Comparison of ENCODE assay signal across 10 cellular contexts in genomic region chr17:77836557-77837041, GRCh38.
A peak's percentile ranks its signal among the peaks of the same experiment; 100 is the strongest.
DNase-seq lines count a peak whose midpoint lies in the region; ATAC-seq and TF ChIP-seq lines count a peak whose summit lies in the region.
"Had no signal": no experiment of that assay in that cellular context is flagged by ENCODE, and none has a peak within 500 bp of the region (broad histone marks: within the 10 kb centered on the region; RNA-seq: fewer than 3 reads in every experiment).

No MANE protein-coding gene starts in this region.

- peaks cover 14% of the 10 kb centered on the region for H3K27me3 Mint-ChIP-seq in activated CD4-positive, alpha-beta memory T cell treated with anti-CD3 and anti-CD28 coated beads for 36 hours
- H3K27me3 Mint-ChIP-seq in activated CD4-positive, alpha-beta memory T cell treated with anti-CD3 and anti-CD28 coated beads, Interleukin-2, amount 10 ng/mL, durations not matched to agents 7 days and 5 days: peaks cover 20% of the 10 kb centered on the region
- peaks cover 6% of the 10 kb centered on the region for H3K27me3 Mint-ChIP-seq in T-helper 17 cell

- ATAC-seq in T-helper 17 cell (peak; percentile 48), HG02852 (IDR thresholded peaks at IDR 0.05; ENCODE audit: unreplicated experiment) (no peak)

- peaks cover 4% of the 10 kb centered on the region for H3K9me3 Mint-ChIP-seq in activated CD4-positive, alpha-beta memory T cell treated with anti-CD3 and anti-CD28 coated beads for 36 hours
- peaks cover 4% of the 10 kb centered on the region for H3K9me3 Mint-ChIP-seq in activated CD4-positive, alpha-beta memory T cell treated with anti-CD3 and anti-CD28 coated beads, Interleukin-2, amount 10 ng/mL, durations not matched to agents 7 days and 5 days

- H3K4me3 ChIP-seq in epithelial cell of proximal tubule (ENCODE audit: low read depth, low read length): no peak overlapping the region
- H3K4me3 ChIP-seq in Karpas-422 (ENCODE audit: low read length): no peak overlapping the region
- H3K4me3 ChIP-seq: HAP-1 had no signal

- POLR2A ChIA-PET in activated CD4-positive, alpha-beta memory T cell treated with anti-CD3 and anti-CD28 coated beads for 36 hours (lab: Charles Lee): interaction anchor here (1.2 to 1.9 kb wide), 3 partner anchors 10 to 395 kb away, joined by 4 to 7 read pairs (median 4); partner anchors contain the start of gene TNRC6C
- POLR2A ChIA-PET in activated CD4-positive, alpha-beta memory T cell treated with anti-CD3 and anti-CD28 coated beads, Interleukin-2, amount 10 ng/mL, durations not matched to agents 7 days and 5 days (lab: Charles Lee): no interaction called here

- no peak overlapping the region for H3K9ac ChIP-seq in Karpas-422 (ENCODE audit: low read length)

- no peaks in the 10 kb centered on the region for H3K9me3 ChIP-seq in T-helper 17 cell (ENCODE audit: control insufficient read depth, low read length, poor library complexity, severe bottlenecking)
- no peaks in the 10 kb centered on the region for H3K9me3 ChIP-seq in Karpas-422 (ENCODE audit: low read length)
- H3K9me3 ChIP-seq: HAP-1 had no signal

- H3K36me3 Mint-ChIP-seq in activated CD4-positive, alpha-beta memory T cell treated with anti-CD3 and anti-CD28 coated beads for 36 hours: no peaks in the 10 kb centered on the region
- H3K36me3 Mint-ChIP-seq in activated CD4-positive, alpha-beta memory T cell treated with anti-CD3 and anti-CD28 coated beads, Interleukin-2, amount 10 ng/mL, durations not matched to agents 7 days and 5 days (ENCODE audit: low read depth): peaks cover 7% of the 10 kb centered on the region
- H3K36me3 Mint-ChIP-seq in T-helper 17 cell (ENCODE audit: low read depth): no peaks in the 10 kb centered on the region
- H3K36me3 Mint-ChIP-seq: naive B cell had no signal

- no peak overlapping the region for H3K4me2 ChIP-seq in Karpas-422 (ENCODE audit: low read depth, low read length, poor library complexity, severe bottlenecking)

- CTCF ChIA-PET in activated CD4-positive, alpha-beta memory T cell treated with anti-CD3 and anti-CD28 coated beads for 36 hours (lab: Charles Lee): interaction anchor here (1.0 to 1.7 kb wide), 2 partner anchors 8 to 294 kb away, joined by 3 read pairs; no protein-coding TSS in a partner anchor
- CTCF ChIA-PET in activated CD4-positive, alpha-beta memory T cell treated with anti-CD3 and anti-CD28 coated beads, Interleukin-2, amount 10 ng/mL, durations not matched to agents 7 days and 5 days (lab: Charles Lee): no interaction called here

- H3K36me3 ChIP-seq in Karpas-422 (ENCODE audit: insufficient read depth, low read length): no peaks in the 10 kb centered on the region
- H3K36me3 ChIP-seq: HAP-1 had no signal

- H3K4me1 ChIP-seq in Karpas-422 (ENCODE audit: low read length): peaks cover 13% of the 10 kb centered on the region

- H3K27ac ChIP-seq in Karpas-422 (ENCODE audit: low read length): no peak overlapping the region

- H3K4me3 Mint-ChIP-seq in activated CD4-positive, alpha-beta memory T cell treated with anti-CD3 and anti-CD28 coated beads for 36 hours: peak overlapping the region; percentile 24
- H3K4me3 Mint-ChIP-seq in activated CD4-positive, alpha-beta memory T cell treated with anti-CD3 and anti-CD28 coated beads, Interleukin-2, amount 10 ng/mL, durations not matched to agents 7 days and 5 days: no peak overlapping the region
- no peak overlapping the region for H3K4me3 Mint-ChIP-seq in T-helper 17 cell

- H3K27me3 ChIP-seq in Karpas-422 (ENCODE audit: low read length): no peaks in the 10 kb centered on the region

- peaks cover 5% of the 10 kb centered on the region; the same call in 1 of the 2 replicates for H4K20me1 ChIP-seq in Karpas-422 (ENCODE audit: insufficient read depth, low read depth, low read length)

- peak; percentile 69 for DNase-seq in activated CD4-positive, alpha-beta memory T cell treated with anti-CD3 and anti-CD28 coated beads for 36 hours
- DNase-seq in activated CD4-positive, alpha-beta memory T cell treated with anti-CD3 and anti-CD28 coated beads, Interleukin-2, amount 10 ng/mL, durations not matched to agents 7 days and 5 days: no peak
- DNase-seq in T-helper 17 cell (peak in 1 of 3 donors; percentile 2), epithelial cell of proximal tubule (ENCODE audit: low read depth) (peak; percentile 80), Karpas-422 (no peak), DMS 273 (lab: John Stamatoyannopoulos, UW; ENCODE audit: unreplicated experiment) (no peak)
- peak; percentile 38 to 41 for DNase-seq in stimulated activated CD4-positive, alpha-beta T cell treated with anti-CD3 and anti-CD28 coated beads, Interleukin-15, amount 100 ng/mL, for 48 hours (ENCODE audit: low read depth in 2 of 2)
- DNase-seq: naive B cell had no signal

- no peaks in the 10 kb centered on the region for H3K9me2 ChIP-seq in Karpas-422 (replicated peaks; ENCODE audit: insufficient read depth, low read length)

- H3K27ac Mint-ChIP-seq in activated CD4-positive, alpha-beta memory T cell treated with anti-CD3 and anti-CD28 coated beads for 36 hours: peak overlapping the region; percentile 88
- H3K27ac Mint-ChIP-seq in activated CD4-positive, alpha-beta memory T cell treated with anti-CD3 and anti-CD28 coated beads, Interleukin-2, amount 10 ng/mL, durations not matched to agents 7 days and 5 days: no peak overlapping the region
- peak overlapping the region; percentile 43 for H3K27ac Mint-ChIP-seq in T-helper 17 cell

- peaks cover 44% of the 10 kb centered on the region for H3K4me1 Mint-ChIP-seq in activated CD4-positive, alpha-beta memory T cell treated with anti-CD3 and anti-CD28 coated beads for 36 hours (ENCODE audit: low read depth)
- H3K4me1 Mint-ChIP-seq in activated CD4-positive, alpha-beta memory T cell treated with anti-CD3 and anti-CD28 coated beads, Interleukin-2, amount 10 ng/mL, durations not matched to agents 7 days and 5 days: peaks cover 28% of the 10 kb centered on the region
- H3K4me1 Mint-ChIP-seq in T-helper 17 cell: peaks cover 25% of the 10 kb centered on the region

- no peak overlapping the region for H2AFZ ChIP-seq in Karpas-422 (ENCODE audit: low read length)

- no peaks in the 10 kb centered on the region for H3K79me2 ChIP-seq in Karpas-422 (ENCODE audit: low read length)

- TF ChIP-seq CTCF in epithelial cell of proximal tubule (conservative IDR thresholded peaks at IDR 0.05; ENCODE audit: low read depth, low read length): no peak

- intact Hi-C loops in activated CD4-positive, alpha-beta memory T cell treated with anti-CD3 and anti-CD28 coated beads for 36 hours (cut with micrococcal nuclease): loop anchor here (10.0 kb wide), 1 partner anchor 502 kb away; no protein-coding TSS in a partner anchor

Comparison
In these comparisons a context has a peak if more than half of its experiments do, and no peak if none do; other contexts are left out.
1. DNase-seq: peak in activated CD4-positive, alpha-beta memory T cell treated with anti-CD3 and anti-CD28 coated beads for 36 hours (single experiment), epithelial cell of proximal tubule (single experiment) and stimulated activated CD4-positive, alpha-beta T cell treated with anti-CD3 and anti-CD28 coated beads, Interleukin-15, amount 100 ng/mL, for 48 hours (2 of 2); none in activated CD4-positive, alpha-beta memory T cell treated with anti-CD3 and anti-CD28 coated beads, Interleukin-2, amount 10 ng/mL, durations not matched to agents 7 days and 5 days (single experiment), Karpas-422 (single experiment) and DMS 273 (single experiment).